ENCODE assay signal across 8 cellular contexts in genomic region chr16:11587643-11588247, GRCh38. TPM values are rescaled to one million over a fixed set of nuclear protein-coding genes. Genes with fewer than 3 reads are reported as not detected.
DNase-seq lines count a peak whose midpoint lies in the region; ATAC-seq and TF ChIP-seq lines count a peak whose summit lies in the region.

No MANE protein-coding gene starts in this region.

- no peaks in the 10 kb centered on the region for H3K36me3 ChIP-seq in effector memory CD4-positive, alpha-beta T cell (ENCODE audit: control insufficient read depth, insufficient read depth, low read length)

- H3K4me1 ChIP-seq in effector memory CD4-positive, alpha-beta T cell (ENCODE audit: control insufficient read depth, insufficient read depth, low read length, poor library complexity, severe bottlenecking), result peaks cover 29% of the 10 kb centered on the region

- TF ChIP-seq CTCF in CD14-positive monocyte (IDR thresholded peaks at IDR 0.05) (no peak), nephron (IDR thresholded peaks at IDR 0.05; ENCODE audit: unreplicated experiment in 3 of 3) (no peak)

- H3K4me3 ChIP-seq in effector memory CD4-positive, alpha-beta T cell (ENCODE audit: insufficient read depth, low read depth, low read length, poor library complexity, severe bottlenecking), result peak overlapping the region; percentile 84

- no peaks in the 10 kb centered on the region for H3K9me3 ChIP-seq in effector memory CD4-positive, alpha-beta T cell (ENCODE audit: control insufficient read depth, low read length)

- H3K9me3 Mint-ChIP-seq in CD14-positive monocyte (peaks cover 0 to 3% (median 0%) of the 10 kb centered on the region in 7 donors), nephron (no peaks in the 10 kb centered on the region)

- H3K36me3 Mint-ChIP-seq in CD14-positive monocyte (peaks cover 0 to 17% of the 10 kb centered on the region in 2 donors), nephron (ENCODE audit: low read depth) (no peaks in the 10 kb centered on the region)

- no peaks in the 10 kb centered on the region for H3K27me3 ChIP-seq in effector memory CD4-positive, alpha-beta T cell (replicated peaks; ENCODE audit: control insufficient read depth, insufficient read depth, low read length, poor library complexity, severe bottlenecking)

- peaks cover 42% of the 10 kb centered on the region for H3K4me1 Mint-ChIP-seq in CD14-positive monocyte
- H3K4me1 Mint-ChIP-seq in nephron, result peaks cover 38% of the 10 kb centered on the region

- DNase-seq in CD14-positive monocyte (ENCODE audit: low spot score), result no peak
- DNase-seq in NCI-H2171 treated with DMSO at 0.1 percent for 48 hours (lab: John Stamatoyannopoulos, UW), result peak; percentile 54
- DNase-seq in effector memory CD4-positive, alpha-beta T cell, result no peak
- DNase-seq in SKM-1 (lab: John Stamatoyannopoulos, UW; ENCODE audit: unreplicated experiment), result no peak
- no peak for DNase-seq in SHP77 treated with DMSO at 0.1 percent for 48 hours (lab: John Stamatoyannopoulos, UW)
- no peak for DNase-seq in NCI-H446 treated with DMSO at 0.1 percent for 48 hours (lab: John Stamatoyannopoulos, UW)

- intact Hi-C loops in CD14-positive monocyte (cut with micrococcal nuclease), result loop anchor here in 1 of 2 donors (1.0 kb wide), 1 partner anchor 8 kb away; no protein-coding TSS in a partner anchor

- ATAC-seq in GM21515 (IDR thresholded peaks at IDR 0.05; ENCODE audit: unreplicated experiment), result no peak

- H3K27ac ChIP-seq in effector memory CD4-positive, alpha-beta T cell (ENCODE audit: insufficient read depth, low read length, poor library complexity, severe bottlenecking), result peak overlapping the region; percentile 69

- H3K4me3 Mint-ChIP-seq in CD14-positive monocyte (peak overlapping the region; percentile 83 to 89), nephron (peak overlapping the region; percentile 85 to 92 (median 91))

- H3K27ac Mint-ChIP-seq in CD14-positive monocyte, result peak overlapping the region in 6 of 7 donors; percentile 82 to 95 (median 90)
- peak overlapping the region; percentile 81 to 94 (median 93) for H3K27ac Mint-ChIP-seq in nephron

- H3K27me3 Mint-ChIP-seq in CD14-positive monocyte (ENCODE audit: low read depth in 3 of 3) (peaks cover 1 to 37% (median 22%) of the 10 kb centered on the region in 3 donors), nephron (ENCODE audit: low read depth) (peaks cover 3% of the 10 kb centered on the region)

RNA-seq across cellular contexts. Expression of gene LITAF, which starts 1.0 kb away (rescaled TPM):
- 100 to 1,000 TPM in 1 of 2 donors, 10 to 100 TPM in 1; 69.0 to 118 TPM for polyA plus RNA-seq in CD14-positive monocyte
